In the genomic region with DNA sequence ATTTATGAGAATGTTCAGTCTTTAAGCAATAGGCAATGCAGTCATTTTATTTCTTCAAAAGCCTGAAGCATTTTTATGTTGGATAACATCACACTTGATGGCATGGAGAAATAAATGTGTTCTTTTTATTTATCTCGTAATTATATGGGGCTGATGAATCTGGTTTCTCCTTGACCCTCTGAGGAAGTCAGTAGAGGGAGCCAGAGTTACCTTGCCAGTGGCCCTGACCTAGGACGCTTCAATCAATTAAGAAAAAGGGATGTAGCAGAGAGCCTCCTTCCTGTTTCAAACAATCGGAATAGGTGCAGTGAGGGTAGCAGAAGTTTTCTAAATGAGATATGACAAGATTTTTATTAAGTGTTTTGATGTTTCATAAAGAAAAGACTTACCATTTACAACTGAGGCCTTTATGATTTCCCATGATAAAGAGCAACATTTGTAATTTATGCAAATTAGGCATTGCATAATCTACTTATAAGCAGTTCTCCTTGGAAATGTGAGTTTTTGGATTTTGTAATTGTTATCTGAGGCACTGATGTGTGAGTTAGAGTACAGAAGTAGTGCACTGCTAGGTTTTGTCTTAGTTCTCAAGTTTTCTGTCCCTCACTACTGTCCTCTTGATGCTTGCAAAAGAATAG, we compare ENCODE assay signal across 8 cellular contexts.
DNase-seq lines count a peak whose midpoint lies in the region; ATAC-seq, FAIRE-seq and TF ChIP-seq lines count a peak whose summit lies in the region.

No MANE protein-coding gene starts in this region.

- H3K9me1 ChIP-seq in K562 (ENCODE audit: control insufficient read depth, insufficient read depth, low read length), result no peaks in the 10 kb centered on the region

- POLR2A ChIA-PET in K562 (lab: Yijun Ruan, JAX), result no interaction called here

- ATAC-seq in K562 (peak; percentile 84), memory B cell (ENCODE audit: low read depth) (peak; percentile 67)

- peaks cover 9% of the 10 kb centered on the region for H3K4me1 Mint-ChIP-seq in memory B cell

- H3K27me3 Mint-ChIP-seq in memory B cell, result no peaks in the 10 kb centered on the region

- H3K9me3 Mint-ChIP-seq in memory B cell, result no peaks in the 10 kb centered on the region

- no peaks in the 10 kb centered on the region for H3K36me3 ChIP-seq in K562 (ENCODE audit: control insufficient read depth, insufficient read depth, low read length)

- CTCF ChIA-PET in K562 (lab: Yijun Ruan, JAX; ENCODE audit: low intra/inter-chr PET ratio), result interaction anchor here (0.8 to 1.7 kb wide), 2 partner anchors 265 to 266 kb away, joined by 4 to 6 read pairs; no protein-coding TSS in a partner anchor

- no peaks in the 10 kb centered on the region for H3K79me2 ChIP-seq in K562 (ENCODE audit: control insufficient read depth, insufficient read depth, low read length)

- peak overlapping the region; percentile 30 for H2AFZ ChIP-seq in K562 (ENCODE audit: low read depth, low read length)

- peak; percentile 56 to 66 (median 56) for TF ChIP-seq CTCF in K562 (IDR thresholded peaks at IDR 0.05 in 2 of 3, conservative IDR thresholded peaks at IDR 0.05 in 1 of 3; ENCODE audit: insufficient read depth in 2 of 3, low read depth in 1 of 3, low read length in 3 of 3)

- peaks cover 0 to 21% of the 10 kb centered on the region in 2 experiments; a peak in 2 of 5 replicates for H3K4me1 ChIP-seq in K562 (replicated peaks in 1 of 2; ENCODE audit: control insufficient read depth in 2 of 2, insufficient read depth in 2 of 2, low read length in 2 of 2)

- no peaks in the 10 kb centered on the region for H3K9me3 ChIP-seq in K562 (replicated peaks; ENCODE audit: control insufficient read depth, insufficient read depth, low read depth, low read length)

- H3K4me2 ChIP-seq in K562 (ENCODE audit: insufficient read depth, low read length), result no peak overlapping the region

- BruUV-seq in K562 (replicated peaks; lab: Mats Ljungman, UMichigan), result no TSS peak

- H3K9ac ChIP-seq in K562 (ENCODE audit: insufficient read depth in 1 of 2, low read depth in 2 of 2, low read length in 2 of 2), result no peak overlapping the region

- TF ChIP-seq RAD21 in K562 (CRISPR knock-in tag; conservative IDR thresholded peaks at IDR 0.05 in 1 of 2, IDR thresholded peaks at IDR 0.05 in 1 of 2), result peak; percentile 36 to 67; a peak in 3 of 4 replicates

- H3K27ac ChIP-seq in K562 (ENCODE audit: extremely low read depth, low read depth, low read length), result no peak overlapping the region

- no peak overlapping the region for H3K27ac Mint-ChIP-seq in memory B cell

- intact Hi-C loops in K562 (cut with micrococcal nuclease), result loop anchor here (1.0 to 5.0 kb wide), 3 partner anchors 69 to 306 kb away; no protein-coding TSS in a partner anchor

- no peak for TF ChIP-seq EP300 in K562 (IDR thresholded peaks at IDR 0.05; ENCODE audit: low read length)

- peak; percentile 84 for FAIRE-seq in K562 (lab: Jason Lieb, UNC)

- no peak overlapping the region for H3K4me3 ChIP-seq in K562

- H3K4me3 Mint-ChIP-seq in memory B cell, result no peak overlapping the region

- H3K27me3 ChIP-seq in K562 (ENCODE audit: control insufficient read depth in 2 of 2, insufficient read depth in 2 of 2, low read length in 2 of 2), result no peaks in the 10 kb centered on the region

- 14% methylated on average over 3 of the region's 3 CpGs for WGBS in K562 (ENCODE audit: insufficient coverage, low coverage, missing lambda C conversion rate)

- no peaks in the 10 kb centered on the region for H4K20me1 ChIP-seq in K562 (replicated peaks; ENCODE audit: control insufficient read depth, insufficient read depth, low read length)

- in situ Hi-C loops in K562 (cut with MboI), result loop anchor here (25.0 kb wide), 1 partner anchor 254 kb away; no protein-coding TSS in a partner anchor

- no peaks in the 10 kb centered on the region for H3K36me3 Mint-ChIP-seq in memory B cell

- no peak for TF ChIP-seq POLR2A in K562 (conservative IDR thresholded peaks at IDR 0.05)

- DNase-seq in NCI-H748 (lab: John Stamatoyannopoulos, UW; ENCODE audit: unreplicated experiment), result peak; percentile 32
- no peak for DNase-seq in NCI-H748 treated with DMSO at 0.1 percent for 48 hours (lab: John Stamatoyannopoulos, UW)
- DNase-seq in LoVo (ENCODE audit: low spot score), result peak; percentile 31
- DNase-seq in K562 (ENCODE audit: extremely low read depth in 1 of 4, low spot score in 3 of 4), result peak; percentile 17 to 67 (median 31)
- DNase-seq in memory B cell (ENCODE audit: low spot score in 2 of 2), result no peak
- DNase-seq in stimulated activated naive CD4-positive, alpha-beta T cell (lab: John Stamatoyannopoulos, UW), result no peak
- DNase-seq in NCI-H187 (lab: John Stamatoyannopoulos, UW), result no peak
- no peak for DNase-seq in activated CD4-positive, alpha-beta T cell treated with anti-CD3 and anti-CD28 coated beads, Interleukin-2, amount 50 U/mL, for 4 hours

TF ChIP-seq in K562, 482 proteins besides CTCF, POLR2A, EP300 and RAD21:
- no peak for TF ChIP-seq NR2C2 (CRISPR knock-in tag; IDR thresholded peaks at IDR 0.05)
- 0 out of 2 replicates have a peak, but pooled peaks have one; percentile 18 for TF ChIP-seq NR2C2 (tag; IDR thresholded peaks at IDR 0.05)
- TF ChIP-seq MAZ (CRISPR knock-in tag; conservative IDR thresholded peaks at IDR 0.05 in 1 of 2, IDR thresholded peaks at IDR 0.05 in 1 of 2), result 0 out of 4 replicates have a peak, but pooled peaks of 1 of the 2 experiments have one; percentile 19
- 0 out of 2 replicates have a peak, but pooled peaks have one; percentile 23 for TF ChIP-seq CEBPG (CRISPR knock-in tag; IDR thresholded peaks at IDR 0.05)
- TF ChIP-seq CEBPG (tag; conservative IDR thresholded peaks at IDR 0.05 in 1 of 2, IDR thresholded peaks at IDR 0.05 in 1 of 2), result peak; percentile 16 to 72; a peak in 2 of 4 replicates
- peak; percentile 42; the same call in 1 of the 2 replicates for TF ChIP-seq ETV1 (tag; conservative IDR thresholded peaks at IDR 0.05; ENCODE audit: low read depth)
- 0 out of 4 replicates have a peak, but pooled peaks of 1 of the 2 experiments have one; percentile 29 for TF ChIP-seq RCOR1 (IDR thresholded peaks at IDR 0.05; ENCODE audit: borderline replicate concordance in 1 of 2, low read depth in 2 of 2, low read length in 2 of 2)
- no peak for TF ChIP-seq ZNF23 (CRISPR knock-in tag; IDR thresholded peaks at IDR 0.05)
- TF ChIP-seq, protein P1, sequence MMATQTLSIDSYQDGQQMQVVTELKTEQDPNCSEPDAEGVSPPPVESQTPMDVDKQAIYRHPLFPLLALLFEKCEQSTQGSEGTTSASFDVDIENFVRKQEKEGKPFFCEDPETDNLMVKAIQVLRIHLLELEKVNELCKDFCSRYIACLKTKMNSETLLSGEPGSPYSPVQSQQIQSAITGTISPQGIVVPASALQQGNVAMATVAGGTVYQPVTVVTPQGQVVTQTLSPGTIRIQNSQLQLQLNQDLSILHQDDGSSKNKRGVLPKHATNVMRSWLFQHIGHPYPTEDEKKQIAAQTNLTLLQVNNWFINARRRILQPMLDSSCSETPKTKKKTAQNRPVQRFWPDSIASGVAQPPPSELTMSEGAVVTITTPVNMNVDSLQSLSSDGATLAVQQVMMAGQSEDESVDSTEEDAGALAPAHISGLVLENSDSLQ (IDR thresholded peaks at IDR 0.05), result 0 out of 2 replicates have a peak, but pooled peaks have one; percentile 15
- TF ChIP-seq CEBPB (tag; IDR thresholded peaks at IDR 0.05), result peak; percentile 88
- no peak for TF ChIP-seq ZNF75A (CRISPR knock-in tag; IDR thresholded peaks at IDR 0.05)
- TF ChIP-seq, protein P2, sequence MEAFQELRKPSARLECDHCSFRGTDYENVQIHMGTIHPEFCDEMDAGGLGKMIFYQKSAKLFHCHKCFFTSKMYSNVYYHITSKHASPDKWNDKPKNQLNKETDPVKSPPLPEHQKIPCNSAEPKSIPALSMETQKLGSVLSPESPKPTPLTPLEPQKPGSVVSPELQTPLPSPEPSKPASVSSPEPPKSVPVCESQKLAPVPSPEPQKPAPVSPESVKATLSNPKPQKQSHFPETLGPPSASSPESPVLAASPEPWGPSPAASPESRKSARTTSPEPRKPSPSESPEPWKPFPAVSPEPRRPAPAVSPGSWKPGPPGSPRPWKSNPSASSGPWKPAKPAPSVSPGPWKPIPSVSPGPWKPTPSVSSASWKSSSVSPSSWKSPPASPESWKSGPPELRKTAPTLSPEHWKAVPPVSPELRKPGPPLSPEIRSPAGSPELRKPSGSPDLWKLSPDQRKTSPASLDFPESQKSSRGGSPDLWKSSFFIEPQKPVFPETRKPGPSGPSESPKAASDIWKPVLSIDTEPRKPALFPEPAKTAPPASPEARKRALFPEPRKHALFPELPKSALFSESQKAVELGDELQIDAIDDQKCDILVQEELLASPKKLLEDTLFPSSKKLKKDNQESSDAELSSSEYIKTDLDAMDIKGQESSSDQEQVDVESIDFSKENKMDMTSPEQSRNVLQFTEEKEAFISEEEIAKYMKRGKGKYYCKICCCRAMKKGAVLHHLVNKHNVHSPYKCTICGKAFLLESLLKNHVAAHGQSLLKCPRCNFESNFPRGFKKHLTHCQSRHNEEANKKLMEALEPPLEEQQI (IDR thresholded peaks at IDR 0.05), result peak; percentile 70; the same call in 1 of the 2 replicates
- TF ChIP-seq, protein P3, sequence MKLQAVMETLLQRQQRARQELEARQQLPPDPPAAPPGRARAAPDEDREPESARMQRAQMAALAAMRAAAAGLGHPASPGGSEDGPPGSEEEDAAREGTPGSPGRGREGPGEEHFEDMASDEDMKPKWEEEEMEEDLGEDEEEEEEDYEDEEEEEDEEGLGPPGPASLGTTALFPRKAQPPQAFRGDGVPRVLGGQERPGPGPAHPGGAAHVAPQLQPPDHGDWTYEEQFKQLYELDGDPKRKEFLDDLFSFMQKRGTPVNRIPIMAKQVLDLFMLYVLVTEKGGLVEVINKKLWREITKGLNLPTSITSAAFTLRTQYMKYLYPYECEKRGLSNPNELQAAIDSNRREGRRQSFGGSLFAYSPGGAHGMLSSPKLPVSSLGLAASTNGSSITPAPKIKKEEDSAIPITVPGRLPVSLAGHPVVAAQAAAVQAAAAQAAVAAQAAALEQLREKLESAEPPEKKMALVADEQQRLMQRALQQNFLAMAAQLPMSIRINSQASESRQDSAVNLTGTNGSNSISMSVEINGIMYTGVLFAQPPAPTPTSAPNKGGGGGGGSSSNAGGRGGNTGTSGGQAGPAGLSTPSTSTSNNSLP (IDR thresholded peaks at IDR 0.05; ENCODE audit: borderline replicate concordance, low read depth, low read length), result peak; percentile 65; the same call in 1 of the 2 replicates
- TF ChIP-seq STAT5B (CRISPR knock-in tag; IDR thresholded peaks at IDR 0.05), result no peak
- TF ChIP-seq ZNF197 (CRISPR knock-in tag; IDR thresholded peaks at IDR 0.05; ENCODE audit: low read depth), result no peak

Comparison
In these comparisons a context has a peak if more than half of its experiments do, and no peak if none do; other contexts are left out.
1. DNase-seq: peak in NCI-H748 (single experiment), LoVo (single experiment) and K562 (4 of 4); none in NCI-H748 treated with DMSO at 0.1 percent for 48 hours (single experiment), memory B cell (0 of 2), stimulated activated naive CD4-positive, alpha-beta T cell (0 of 6), NCI-H187 (0 of 2) and activated CD4-positive, alpha-beta T cell treated with anti-CD3 and anti-CD28 coated beads, Interleukin-2, amount 50 U/mL, for 4 hours (0 of 2).